Comparison of ENCODE assay signal across 8 cellular contexts in genomic region chr1:38815903-38816627, GRCh38. TPM values are rescaled to one million over a fixed set of nuclear protein-coding genes. Genes with fewer than 3 reads are reported as not detected.
DNase-seq lines count a peak whose midpoint lies in the region; ATAC-seq and TF ChIP-seq lines count a peak whose summit lies in the region.

No MANE protein-coding gene starts in this region.

- no peaks in the 10 kb centered on the region for H3K9me3 ChIP-seq in mucosa of descending colon

- peak; percentile 29 to 49 for DNase-seq in activated T-cell treated with anti-CD3 and anti-CD28 coated beads, Interleukin-2, amount 50 U/mL, for 48 hours
- DNase-seq in activated T-cell treated with anti-CD3 and anti-CD28 coated beads for 4 hours: no peak
- peak; percentile 33 for DNase-seq in NCI-H524 treated with DMSO at 0.1 percent for 48 hours (lab: John Stamatoyannopoulos, UW)
- no peak for DNase-seq in mucosa of descending colon
- DNase-seq in NCI-H1092 treated with DMSO at 0.1 percent for 48 hours (lab: John Stamatoyannopoulos, UW): no peak
- DNase-seq in DMS53 (lab: John Stamatoyannopoulos, UW): no peak
- no peak for DNase-seq in immature natural killer cell

- H3K4me1 Mint-ChIP-seq in immature natural killer cell: peaks cover 0 to 10% of the 10 kb centered on the region in 2 donors

- no peak overlapping the region for H3K27ac Mint-ChIP-seq in immature natural killer cell

- H3K4me3 Mint-ChIP-seq in immature natural killer cell: peak overlapping the region in 2 of 5 donors; percentile 11 to 15

- peaks cover 16% of the 10 kb centered on the region for H3K4me1 ChIP-seq in mucosa of descending colon (ENCODE audit: low read depth)

- peaks cover 0 to 3% (median 0%) of the 10 kb centered on the region in 3 donors for H3K36me3 Mint-ChIP-seq in immature natural killer cell

- no peaks in the 10 kb centered on the region for H3K36me3 ChIP-seq in mucosa of descending colon (ENCODE audit: low read depth)

- no peak for TF ChIP-seq CTCF in mucosa of descending colon (IDR thresholded peaks at IDR 0.05)

- H3K9me3 Mint-ChIP-seq in immature natural killer cell: peaks cover 0 to 3% (median 0%) of the 10 kb centered on the region in 6 donors

- H3K4me3 ChIP-seq in mucosa of descending colon: no peak overlapping the region

- intact Hi-C loops in mucosa of descending colon (cut with DNase I, micrococcal nuclease): no loop called here

- peaks cover 9 to 39% (median 18%) of the 10 kb centered on the region in 3 donors for H3K27me3 Mint-ChIP-seq in immature natural killer cell (ENCODE audit: low read depth in 3 of 3)

- ATAC-seq in HG02852 (IDR thresholded peaks at IDR 0.05; ENCODE audit: unreplicated experiment) (peak; percentile 93), mucosa of descending colon (peak; percentile 37)

RNA-seq across cellular contexts. Expression of gene RRAGC, which starts 43.5 kb away (rescaled TPM):
- total RNA-seq in mucosa of descending colon: 10 to 100 TPM; 29.7 to 41.7 (median 32.5) TPM
- 10 to 100 TPM in 1 of 3 donors, 1 to 10 TPM in 2; 6.3 to 10.3 (median 7.8) TPM for polyA plus RNA-seq in immature natural killer cell

RNA-seq across cellular contexts. Expression of gene MYCBP, which starts 57.1 kb away (rescaled TPM):
- 10 to 100 TPM; 21.4 to 37.4 (median 24.2) TPM for total RNA-seq in mucosa of descending colon
- polyA plus RNA-seq in immature natural killer cell: 10 to 100 TPM; 39.3 to 58.0 (median 47.3) TPM

Comparison
In these comparisons a context has a peak if more than half of its experiments do, and no peak if none do; other contexts are left out.
1. DNase-seq: peak in activated T-cell treated with anti-CD3 and anti-CD28 coated beads, Interleukin-2, amount 50 U/mL, for 48 hours (2 of 2) and NCI-H524 treated with DMSO at 0.1 percent for 48 hours (single experiment); none in activated T-cell treated with anti-CD3 and anti-CD28 coated beads for 4 hours (single experiment), mucosa of descending colon (0 of 3), NCI-H1092 treated with DMSO at 0.1 percent for 48 hours (single experiment), DMS53 (single experiment) and immature natural killer cell (0 of 3).